ENCODE assay signal across 1 cellular context in the genomic region with DNA sequence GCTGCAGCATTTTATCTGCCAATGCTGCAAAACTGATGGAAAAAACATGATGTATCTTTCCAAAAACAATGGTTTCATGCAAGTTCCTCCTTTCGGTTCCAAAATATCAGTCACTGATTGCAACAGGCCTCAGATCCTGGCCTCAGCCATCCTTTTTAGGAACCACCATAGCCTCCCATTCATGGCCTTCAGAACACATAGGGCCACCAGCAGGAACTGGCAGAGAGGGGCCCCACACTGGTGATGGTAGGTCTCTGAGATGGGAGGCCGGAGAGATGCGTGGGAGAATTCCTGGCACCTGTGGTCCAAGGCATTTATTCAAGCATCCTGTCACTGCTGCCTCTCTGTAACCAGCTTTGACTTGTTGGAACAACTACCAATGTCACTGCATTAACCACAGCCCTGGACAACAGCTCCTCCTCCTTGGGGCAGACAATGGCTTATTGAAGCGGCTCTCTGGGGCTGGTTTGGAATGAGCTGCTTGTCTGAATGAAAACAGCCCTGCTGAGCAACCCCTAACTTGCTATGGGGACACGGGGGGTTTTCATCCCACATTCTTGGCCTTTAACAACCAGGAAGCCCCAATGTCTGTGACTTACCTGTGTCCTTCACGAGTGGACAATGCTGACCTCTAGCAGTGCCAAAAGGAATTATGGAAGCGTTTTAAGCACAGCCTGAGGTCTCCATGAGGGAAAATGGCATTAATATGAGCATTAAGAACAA.
TF ChIP-seq lines count a peak whose summit lies in the region.

No MANE protein-coding gene starts in this region.

TF ChIP-seq in GM23338, 12 proteins besides CTCF, POLR2A, EP300 and RAD21 (continued from another document):
- TF ChIP-seq NANOG (IDR thresholded peaks at IDR 0.05; ENCODE audit: borderline replicate concordance) = no peak
- TF ChIP-seq EZH2 (IDR thresholded peaks at IDR 0.05; ENCODE audit: low read depth, unreplicated experiment) = no peak
